Comparison of ENCODE assay signal across 20 cellular contexts in the genomic region with DNA sequence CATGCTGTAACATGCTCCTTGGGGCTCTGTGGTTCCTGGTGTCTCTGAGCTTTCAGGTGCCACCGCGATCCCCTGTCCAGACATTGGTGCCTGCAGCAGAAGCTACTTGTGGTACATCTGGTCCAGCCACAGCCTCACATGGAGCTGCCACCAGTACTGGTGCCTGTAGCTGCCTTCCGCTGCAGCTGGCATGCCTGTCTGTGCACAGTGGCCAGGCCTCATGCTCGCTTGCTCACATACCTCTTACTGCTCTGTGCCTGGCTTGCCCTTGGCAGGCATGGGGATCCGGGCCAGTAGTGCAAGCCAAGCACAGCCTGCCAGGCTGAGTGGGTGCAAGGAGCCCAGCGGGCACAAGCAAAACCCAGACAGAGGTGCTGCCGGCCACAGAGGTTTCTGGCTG.
A peak's percentile ranks its signal among the peaks of the same experiment; 100 is the strongest.
DNase-seq lines count a peak whose midpoint lies in the region; ATAC-seq, FAIRE-seq and TF ChIP-seq lines count a peak whose summit lies in the region.
"Had no signal": no experiment of that assay in that cellular context is flagged by ENCODE, and none has a peak within 500 bp of the region (broad histone marks: within the 10 kb centered on the region; RNA-seq: fewer than 3 reads in every experiment).

No MANE protein-coding gene starts in this region.

- FAIRE-seq in D721Med (lab: Jason Lieb, UNC) = no peak
- FAIRE-seq: A204.1, GM12878, GM19239 had no signal

- no peak for TF ChIP-seq CTCF in D721Med (IDR thresholded peaks at IDR 0.05; ENCODE audit: insufficient read depth, missing control alignments)

- ATAC-seq in Right ventricle myocardium inferior (peak; percentile 8), left ventricle myocardium superior (peak; percentile 26), Right ventricle myocardium superior (ENCODE audit: poor library complexity) (no peak)
- ATAC-seq: CD8-positive, alpha-beta T cell; GM12878; GM23338; HCT116 had no signal

- intact Hi-C loops in Right ventricle myocardium inferior (cut with DNase I) (no loop called here), cardiac septum (cut with DNase I) (no loop called here), left ventricle myocardium superior (cut with micrococcal nuclease) (no loop called here), Right ventricle myocardium superior (cut with DNase I) (no loop called here)

- DNase-seq in Right ventricle myocardium inferior (ENCODE audit: missing footprints) = no peak
- DNase-seq in cardiac septum (ENCODE audit: low spot score) = no peak
- peak; percentile 18 for DNase-seq in left ventricle myocardium superior
- DNase-seq in Right ventricle myocardium superior = no peak
- peak; percentile 76 for DNase-seq in mesenteric fat pad (ENCODE audit: low spot score)
- no peak for DNase-seq in D721Med (ENCODE audit: insufficient read length, low spot score)
- no peak for DNase-seq in NCI-H226
- DNase-seq: Caco-2; CD4-positive, CD25-positive, alpha-beta regulatory T cell; CD8-positive, alpha-beta T cell; DMS 273 treated with DMSO at 0.1 percent for 48 hours; DMS79; EL; GDM1; H9 had no signal

Comparison
In these comparisons a context has a peak if more than half of its experiments do, and no peak if none do; other contexts are left out.
1. DNase-seq: peak in left ventricle myocardium superior (single experiment) and mesenteric fat pad (single experiment); none in Right ventricle myocardium inferior (single experiment), cardiac septum (single experiment), Right ventricle myocardium superior (single experiment), D721Med (single experiment) and NCI-H226 (single experiment).